28 cellular contexts compared by ENCODE assay signal in genomic region chrX:112687189-112687691, GRCh38. TPM values are rescaled to one million over a fixed set of nuclear protein-coding genes. Genes with fewer than 3 reads are reported as not detected.
DNase-seq lines count a peak whose midpoint lies in the region; ATAC-seq and TF ChIP-seq lines count a peak whose summit lies in the region.
"Had no signal": no experiment of that assay in that cellular context is flagged by ENCODE, and none has a peak within 500 bp of the region (broad histone marks: within the 10 kb centered on the region; RNA-seq: fewer than 3 reads in every experiment).

No MANE protein-coding gene starts in this region.

- WGBS in body of pancreas, 2 donors, result 41 to 59% methylated on average over 4 of the region's 4 CpGs

- H3K9me3 ChIP-seq in fibroblast of lung (ENCODE audit: control insufficient read depth, insufficient read depth, low read depth, low read length) (no peaks in the 10 kb centered on the region), body of pancreas (no peaks in the 10 kb centered on the region)
- H3K9me3 ChIP-seq: BE2C, breast epithelium, neutrophil, transverse colon had no signal

- H3K27ac ChIP-seq in fibroblast of lung (ENCODE audit: insufficient read depth, low read length) (no peak overlapping the region), body of pancreas (no peak overlapping the region)
- H3K27ac ChIP-seq: breast epithelium, neutrophil, transverse colon had no signal

- TF ChIP-seq POLR2A in body of pancreas (IDR thresholded peaks at IDR 0.05), result no peak

- H2AFZ ChIP-seq in fibroblast of lung (ENCODE audit: low read length), result no peak overlapping the region

- in situ Hi-C loops in KBM-7 (cut with MboI; ENCODE audit: low pct_unique_long_range_greater_than_20kb, low sequenced_read_pairs), result no loop called here

- DNase-seq in GM04504 (ENCODE audit: low read depth) (peak; percentile 51), NCI-H69 (lab: John Stamatoyannopoulos, UW) (peak; percentile 14), fibroblast of lung (ENCODE audit: low read depth in 2 of 2) (peak; percentile 25), sciatic nerve (ENCODE audit: low spot score) (no peak), body of pancreas (no peak), WTC11 (ENCODE audit: low spot score) (no peak), KBM-7 (no peak)
- DNase-seq: activated B cell treated with CpG ODN at 0.5 μM for 24 hours; activated CD4-positive, alpha-beta T cell treated with anti-CD3 and anti-CD28 coated beads, Interleukin-2, amount 50 U/mL, for 4 hours; activated effector memory CD4-positive, alpha-beta T cell treated with anti-CD3 and anti-CD28 coated beads, Interleukin-2, amount 50 U/mL, for 16 hours; BE2C; COR-L47; dermis blood vessel endothelial cell; DND-41; kidney; NCI-H146; NCI-H2171 treated with DMSO at 0.1 percent for 48 hours; NCI-H526; retina; RPMI8226; stimulated activated naive CD8-positive, alpha-beta T cell treated with anti-CD3 and anti-CD28 coated beads, Interleukin-15, amount 100 ng/mL, for 72 hours; T-helper 9 cell; transverse colon had no signal

- no peaks in the 10 kb centered on the region for H3K27me3 Mint-ChIP-seq in WTC11 (ENCODE audit: low read depth)
- H3K27me3 Mint-ChIP-seq: activated B cell treated with CpG ODN at 0.5 μM for 24 hours; stimulated activated naive CD8-positive, alpha-beta T cell treated with anti-CD3 and anti-CD28 coated beads, Interleukin-15, amount 100 ng/mL, for 72 hours had no signal

- H3K9ac ChIP-seq in fibroblast of lung (ENCODE audit: insufficient read depth, low read length), result no peak overlapping the region

- H3K4me2 ChIP-seq in fibroblast of lung (ENCODE audit: extremely low read depth, insufficient read depth, low read length), result no peak overlapping the region

- no peaks in the 10 kb centered on the region for H3K4me1 Mint-ChIP-seq in WTC11
- H3K4me1 Mint-ChIP-seq: activated B cell treated with CpG ODN at 0.5 μM for 24 hours, IgD-negative memory B cell had no signal

- peaks cover 4% of the 10 kb centered on the region for H3K4me1 ChIP-seq in fibroblast of lung (ENCODE audit: control insufficient read depth, extremely low read depth, insufficient read depth, low read length)
- no peaks in the 10 kb centered on the region for H3K4me1 ChIP-seq in body of pancreas
- H3K4me1 ChIP-seq: BE2C, breast epithelium, transverse colon had no signal

- no peak for TF ChIP-seq CTCF in fibroblast of lung (conservative IDR thresholded peaks at IDR 0.05 in 1 of 2, IDR thresholded peaks at IDR 0.05 in 1 of 2; ENCODE audit: low read depth in 1 of 2, low read length in 2 of 2)
- no peak for TF ChIP-seq CTCF in body of pancreas (IDR thresholded peaks at IDR 0.05)
- no peak for TF ChIP-seq CTCF in WTC11 (IDR thresholded peaks at IDR 0.05)

- peak; percentile 95 for ATAC-seq in sciatic nerve
- ATAC-seq in body of pancreas, result no peak
- ATAC-seq in WTC11, result no peak
- no peak for ATAC-seq in HG02759 (IDR thresholded peaks at IDR 0.05; ENCODE audit: unreplicated experiment)

- no peak overlapping the region for H3K4me3 Mint-ChIP-seq in WTC11
- H3K4me3 Mint-ChIP-seq: activated B cell treated with CpG ODN at 0.5 μM for 24 hours; IgD-negative memory B cell; stimulated activated naive CD8-positive, alpha-beta T cell treated with anti-CD3 and anti-CD28 coated beads, Interleukin-15, amount 100 ng/mL, for 72 hours had no signal

- CTCF ChIA-PET in WTC11 (lab: Charles Lee), result no interaction called here

- POLR2A ChIA-PET in WTC11 (lab: Charles Lee), result interaction anchor here (0.6 kb wide), 1 partner anchor 394 kb away, joined by 3 read pairs; no protein-coding TSS in a partner anchor

- no peak overlapping the region for H3K27ac Mint-ChIP-seq in WTC11
- H3K27ac Mint-ChIP-seq: activated B cell treated with CpG ODN at 0.5 μM for 24 hours; IgD-negative memory B cell; stimulated activated naive CD8-positive, alpha-beta T cell treated with anti-CD3 and anti-CD28 coated beads, Interleukin-15, amount 100 ng/mL, for 72 hours had no signal

- intact Hi-C loops in sciatic nerve (cut with DNase I) (no loop called here), body of pancreas (cut with DNase I) (no loop called here)

- H4K20me1 ChIP-seq in fibroblast of lung (ENCODE audit: control insufficient read depth, extremely low read depth, insufficient read depth, low read length), result no peaks in the 10 kb centered on the region

- H3K36me3 Mint-ChIP-seq in WTC11, result no peaks in the 10 kb centered on the region
- H3K36me3 Mint-ChIP-seq: IgD-negative memory B cell had no signal

- H3K9me3 Mint-ChIP-seq in WTC11, result no peaks in the 10 kb centered on the region
- H3K9me3 Mint-ChIP-seq: activated B cell treated with CpG ODN at 0.5 μM for 24 hours; IgD-negative memory B cell; stimulated activated naive CD8-positive, alpha-beta T cell treated with anti-CD3 and anti-CD28 coated beads, Interleukin-15, amount 100 ng/mL, for 72 hours had no signal

- H3K4me3 ChIP-seq in fibroblast of lung (replicated peaks in 1 of 4; ENCODE audit: control extremely low read depth in 1 of 4, insufficient read depth in 1 of 4, low read depth in 3 of 4, low read length in 4 of 4) (no peak overlapping the region), body of pancreas (no peak overlapping the region)
- H3K4me3 ChIP-seq: breast epithelium, transverse colon had no signal

- H3K27me3 ChIP-seq in fibroblast of lung (ENCODE audit: control insufficient read depth, insufficient read depth, low read length) (no peaks in the 10 kb centered on the region), body of pancreas (no peaks in the 10 kb centered on the region)
- H3K27me3 ChIP-seq: BE2C, neutrophil, transverse colon had no signal

- H3K36me3 ChIP-seq in fibroblast of lung (ENCODE audit: control insufficient read depth, insufficient read depth, low read length), result no peaks in the 10 kb centered on the region
- no peaks in the 10 kb centered on the region for H3K36me3 ChIP-seq in body of pancreas (replicated peaks in 1 of 2; ENCODE audit: insufficient read depth in 1 of 2, low read depth in 2 of 2)
- H3K36me3 ChIP-seq: BE2C, breast epithelium, neutrophil, transverse colon had no signal

- H3K79me2 ChIP-seq in fibroblast of lung (ENCODE audit: control insufficient read depth, insufficient read depth, low read length), result no peaks in the 10 kb centered on the region

TF ChIP-seq in WTC11, 78 proteins besides CTCF, POLR2A, EP300 and RAD21:
- no peak for TF ChIP-seq TCF7 (CRISPR knock-in tag; IDR thresholded peaks at IDR 0.05; ENCODE audit: low read depth)

RNA-seq across cellular contexts. Expression of gene LHFPL1, which starts 7.5 kb away (rescaled TPM):
- total RNA-seq in fibroblast of lung (under 0.01 TPM in 1 of 2 replicates, not detected in the other), sciatic nerve (not detected), body of pancreas (not detected), WTC11 (2021) (2.5 to 4.0 TPM (median 3.5 TPM) in 3 replicates)
- polyA plus RNA-seq in fibroblast of lung, result 0.03 and 0.31 TPM in 2 replicates
- polyA plus RNA-seq in fibroblast of lung (2012), result 0.42 TPM in 1 of 2 replicates, not detected in the other
- not detected in 2 replicates for polyA minus RNA-seq in fibroblast of lung (ENCODE audit: low replicate concordance)
- total RNA-seq: activated B cell treated with CpG ODN at 0.5 μM for 24 hours, endothelial cell of umbilical vein, kidney had no signal
- polyA plus RNA-seq: endothelial cell of umbilical vein had no signal

Comparison
In these comparisons a context has a peak if more than half of its experiments do, and no peak if none do; other contexts are left out.
1. DNase-seq: peak in GM04504 (single experiment), NCI-H69 (single experiment) and fibroblast of lung (2 of 2); none in sciatic nerve (single experiment), body of pancreas (0 of 4), WTC11 (single experiment) and KBM-7 (single experiment).